Comparison of ENCODE assay signal across 1 cellular context in the genomic region with DNA sequence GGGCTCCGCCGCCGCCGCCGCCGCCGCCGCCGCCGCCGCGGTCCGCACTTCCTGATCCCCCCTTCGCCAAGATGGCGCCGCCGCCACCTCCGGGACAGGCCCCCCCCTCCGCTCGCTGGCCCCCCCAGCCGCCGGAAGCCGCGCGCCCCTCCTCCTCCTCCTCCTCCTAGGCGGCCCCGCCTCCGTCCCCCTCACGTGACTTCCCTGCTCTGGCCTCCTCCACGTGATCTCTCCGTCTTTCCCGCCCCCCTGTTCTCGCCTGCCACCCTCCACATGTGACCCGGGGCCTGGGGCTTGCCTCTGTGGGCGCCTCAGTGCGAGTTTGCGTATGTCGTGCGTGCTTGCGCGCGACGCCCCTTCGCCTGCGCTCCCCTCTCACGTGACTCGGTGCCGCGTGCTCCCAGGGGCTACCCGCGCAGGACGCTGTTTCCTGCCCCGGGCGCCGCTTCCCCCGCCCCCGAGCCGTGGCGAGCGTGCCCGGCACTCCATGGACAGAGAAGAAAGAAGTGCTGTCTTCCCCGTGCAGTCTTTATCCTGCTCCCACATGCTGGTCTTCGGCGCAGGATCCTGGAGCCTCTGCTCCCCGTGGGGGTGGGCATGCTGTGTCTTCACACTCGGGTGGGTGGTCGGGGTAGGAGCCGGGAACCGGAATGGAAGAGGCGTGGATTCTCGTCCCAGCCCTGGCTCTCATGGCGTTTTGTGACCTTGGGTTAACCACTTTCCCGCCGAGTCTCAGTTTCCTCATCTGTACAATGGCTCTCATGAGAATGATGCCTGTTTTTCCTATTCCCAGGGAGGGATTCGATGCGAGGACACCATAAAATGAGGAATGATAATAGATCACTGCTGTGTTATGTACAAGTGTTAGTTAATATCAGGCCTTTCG.
TF ChIP-seq lines count a peak whose summit lies in the region.

A gene (minus strand): TSS at position 53 of the 886 bp plus-strand sequence. CDS start 109 bp downstream, outside the sequence.

TF ChIP-seq in WTC11, 78 proteins besides CTCF, POLR2A, EP300 and RAD21 (continued from another document and continues in another):
- TF ChIP-seq, protein P1, sequence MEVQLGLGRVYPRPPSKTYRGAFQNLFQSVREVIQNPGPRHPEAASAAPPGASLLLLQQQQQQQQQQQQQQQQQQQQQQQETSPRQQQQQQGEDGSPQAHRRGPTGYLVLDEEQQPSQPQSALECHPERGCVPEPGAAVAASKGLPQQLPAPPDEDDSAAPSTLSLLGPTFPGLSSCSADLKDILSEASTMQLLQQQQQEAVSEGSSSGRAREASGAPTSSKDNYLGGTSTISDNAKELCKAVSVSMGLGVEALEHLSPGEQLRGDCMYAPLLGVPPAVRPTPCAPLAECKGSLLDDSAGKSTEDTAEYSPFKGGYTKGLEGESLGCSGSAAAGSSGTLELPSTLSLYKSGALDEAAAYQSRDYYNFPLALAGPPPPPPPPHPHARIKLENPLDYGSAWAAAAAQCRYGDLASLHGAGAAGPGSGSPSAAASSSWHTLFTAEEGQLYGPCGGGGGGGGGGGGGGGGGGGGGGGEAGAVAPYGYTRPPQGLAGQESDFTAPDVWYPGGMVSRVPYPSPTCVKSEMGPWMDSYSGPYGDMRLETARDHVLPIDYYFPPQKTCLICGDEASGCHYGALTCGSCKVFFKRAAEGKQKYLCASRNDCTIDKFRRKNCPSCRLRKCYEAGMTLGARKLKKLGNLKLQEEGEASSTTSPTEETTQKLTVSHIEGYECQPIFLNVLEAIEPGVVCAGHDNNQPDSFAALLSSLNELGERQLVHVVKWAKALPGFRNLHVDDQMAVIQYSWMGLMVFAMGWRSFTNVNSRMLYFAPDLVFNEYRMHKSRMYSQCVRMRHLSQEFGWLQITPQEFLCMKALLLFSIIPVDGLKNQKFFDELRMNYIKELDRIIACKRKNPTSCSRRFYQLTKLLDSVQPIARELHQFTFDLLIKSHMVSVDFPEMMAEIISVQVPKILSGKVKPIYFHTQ (CRISPR knock-in tag; IDR thresholded peaks at IDR 0.05) = no peak
- TF ChIP-seq, protein P2, sequence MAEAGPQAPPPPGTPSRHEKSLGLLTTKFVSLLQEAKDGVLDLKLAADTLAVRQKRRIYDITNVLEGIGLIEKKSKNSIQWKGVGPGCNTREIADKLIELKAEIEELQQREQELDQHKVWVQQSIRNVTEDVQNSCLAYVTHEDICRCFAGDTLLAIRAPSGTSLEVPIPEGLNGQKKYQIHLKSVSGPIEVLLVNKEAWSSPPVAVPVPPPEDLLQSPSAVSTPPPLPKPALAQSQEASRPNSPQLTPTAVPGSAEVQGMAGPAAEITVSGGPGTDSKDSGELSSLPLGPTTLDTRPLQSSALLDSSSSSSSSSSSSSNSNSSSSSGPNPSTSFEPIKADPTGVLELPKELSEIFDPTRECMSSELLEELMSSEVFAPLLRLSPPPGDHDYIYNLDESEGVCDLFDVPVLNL (CRISPR knock-in tag; IDR thresholded peaks at IDR 0.05; ENCODE audit: borderline replicate concordance, low read depth) = peak; percentile 83
- TF ChIP-seq, protein P3, sequence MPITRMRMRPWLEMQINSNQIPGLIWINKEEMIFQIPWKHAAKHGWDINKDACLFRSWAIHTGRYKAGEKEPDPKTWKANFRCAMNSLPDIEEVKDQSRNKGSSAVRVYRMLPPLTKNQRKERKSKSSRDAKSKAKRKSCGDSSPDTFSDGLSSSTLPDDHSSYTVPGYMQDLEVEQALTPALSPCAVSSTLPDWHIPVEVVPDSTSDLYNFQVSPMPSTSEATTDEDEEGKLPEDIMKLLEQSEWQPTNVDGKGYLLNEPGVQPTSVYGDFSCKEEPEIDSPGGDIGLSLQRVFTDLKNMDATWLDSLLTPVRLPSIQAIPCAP (CRISPR knock-in tag; IDR thresholded peaks at IDR 0.05) = peak; percentile 98
- TF ChIP-seq, protein P4, sequence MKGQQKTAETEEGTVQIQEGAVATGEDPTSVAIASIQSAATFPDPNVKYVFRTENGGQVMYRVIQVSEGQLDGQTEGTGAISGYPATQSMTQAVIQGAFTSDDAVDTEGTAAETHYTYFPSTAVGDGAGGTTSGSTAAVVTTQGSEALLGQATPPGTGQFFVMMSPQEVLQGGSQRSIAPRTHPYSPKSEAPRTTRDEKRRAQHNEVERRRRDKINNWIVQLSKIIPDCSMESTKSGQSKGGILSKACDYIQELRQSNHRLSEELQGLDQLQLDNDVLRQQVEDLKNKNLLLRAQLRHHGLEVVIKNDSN (CRISPR knock-in tag; IDR thresholded peaks at IDR 0.05) = peak; percentile 99
- TF ChIP-seq RORB (CRISPR knock-in tag; IDR thresholded peaks at IDR 0.05) = no peak
- peak; percentile 98 for TF ChIP-seq TEAD1 (CRISPR knock-in tag; IDR thresholded peaks at IDR 0.05)
- peak; percentile 92 for TF ChIP-seq FOXJ3 (CRISPR knock-in tag; IDR thresholded peaks at IDR 0.05; ENCODE audit: borderline replicate concordance)
- peak; percentile 95 for TF ChIP-seq ZBTB21 (CRISPR knock-in tag; IDR thresholded peaks at IDR 0.05; ENCODE audit: borderline replicate concordance)
- TF ChIP-seq NR3C1 (CRISPR knock-in tag; conservative IDR thresholded peaks at IDR 0.05; ENCODE audit: low read depth) = peak; percentile 83; the same call in 1 of the 2 replicates
- no peak for TF ChIP-seq MXD4 (CRISPR knock-in tag; IDR thresholded peaks at IDR 0.05; ENCODE audit: borderline replicate concordance)
- peak; percentile 66; the same call in 1 of the 2 replicates for TF ChIP-seq ZNF121 (CRISPR knock-in tag; IDR thresholded peaks at IDR 0.05)
- TF ChIP-seq PRRX2 (CRISPR knock-in tag; IDR thresholded peaks at IDR 0.05) = no peak
- TF ChIP-seq, protein P5, sequence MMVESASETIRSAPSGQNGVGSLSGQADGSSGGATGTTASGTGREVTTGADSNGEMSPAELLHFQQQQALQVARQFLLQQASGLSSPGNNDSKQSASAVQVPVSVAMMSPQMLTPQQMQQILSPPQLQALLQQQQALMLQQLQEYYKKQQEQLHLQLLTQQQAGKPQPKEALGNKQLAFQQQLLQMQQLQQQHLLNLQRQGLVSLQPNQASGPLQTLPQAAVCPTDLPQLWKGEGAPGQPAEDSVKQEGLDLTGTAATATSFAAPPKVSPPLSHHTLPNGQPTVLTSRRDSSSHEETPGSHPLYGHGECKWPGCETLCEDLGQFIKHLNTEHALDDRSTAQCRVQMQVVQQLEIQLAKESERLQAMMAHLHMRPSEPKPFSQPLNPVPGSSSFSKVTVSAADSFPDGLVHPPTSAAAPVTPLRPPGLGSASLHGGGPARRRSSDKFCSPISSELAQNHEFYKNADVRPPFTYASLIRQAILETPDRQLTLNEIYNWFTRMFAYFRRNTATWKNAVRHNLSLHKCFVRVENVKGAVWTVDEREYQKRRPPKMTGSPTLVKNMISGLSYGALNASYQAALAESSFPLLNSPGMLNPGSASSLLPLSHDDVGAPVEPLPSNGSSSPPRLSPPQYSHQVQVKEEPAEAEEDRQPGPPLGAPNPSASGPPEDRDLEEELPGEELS (CRISPR knock-in tag; IDR thresholded peaks at IDR 0.05) = peak; percentile 99
- TF ChIP-seq, protein P6, sequence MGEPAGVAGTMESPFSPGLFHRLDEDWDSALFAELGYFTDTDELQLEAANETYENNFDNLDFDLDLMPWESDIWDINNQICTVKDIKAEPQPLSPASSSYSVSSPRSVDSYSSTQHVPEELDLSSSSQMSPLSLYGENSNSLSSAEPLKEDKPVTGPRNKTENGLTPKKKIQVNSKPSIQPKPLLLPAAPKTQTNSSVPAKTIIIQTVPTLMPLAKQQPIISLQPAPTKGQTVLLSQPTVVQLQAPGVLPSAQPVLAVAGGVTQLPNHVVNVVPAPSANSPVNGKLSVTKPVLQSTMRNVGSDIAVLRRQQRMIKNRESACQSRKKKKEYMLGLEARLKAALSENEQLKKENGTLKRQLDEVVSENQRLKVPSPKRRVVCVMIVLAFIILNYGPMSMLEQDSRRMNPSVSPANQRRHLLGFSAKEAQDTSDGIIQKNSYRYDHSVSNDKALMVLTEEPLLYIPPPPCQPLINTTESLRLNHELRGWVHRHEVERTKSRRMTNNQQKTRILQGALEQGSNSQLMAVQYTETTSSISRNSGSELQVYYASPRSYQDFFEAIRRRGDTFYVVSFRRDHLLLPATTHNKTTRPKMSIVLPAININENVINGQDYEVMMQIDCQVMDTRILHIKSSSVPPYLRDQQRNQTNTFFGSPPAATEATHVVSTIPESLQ (CRISPR knock-in tag; IDR thresholded peaks at IDR 0.05) = 0 out of 2 replicates have a peak, but pooled peaks have one; percentile 36
- TF ChIP-seq NFYB (CRISPR knock-in tag; conservative IDR thresholded peaks at IDR 0.05; ENCODE audit: low read depth) = peak; percentile 43
- TF ChIP-seq KAT7 (CRISPR knock-in tag; IDR thresholded peaks at IDR 0.05; ENCODE audit: borderline replicate concordance) = no peak
- TF ChIP-seq FOXK1 (CRISPR knock-in tag; IDR thresholded peaks at IDR 0.05) = peak; percentile 98
- TF ChIP-seq, protein P7, sequence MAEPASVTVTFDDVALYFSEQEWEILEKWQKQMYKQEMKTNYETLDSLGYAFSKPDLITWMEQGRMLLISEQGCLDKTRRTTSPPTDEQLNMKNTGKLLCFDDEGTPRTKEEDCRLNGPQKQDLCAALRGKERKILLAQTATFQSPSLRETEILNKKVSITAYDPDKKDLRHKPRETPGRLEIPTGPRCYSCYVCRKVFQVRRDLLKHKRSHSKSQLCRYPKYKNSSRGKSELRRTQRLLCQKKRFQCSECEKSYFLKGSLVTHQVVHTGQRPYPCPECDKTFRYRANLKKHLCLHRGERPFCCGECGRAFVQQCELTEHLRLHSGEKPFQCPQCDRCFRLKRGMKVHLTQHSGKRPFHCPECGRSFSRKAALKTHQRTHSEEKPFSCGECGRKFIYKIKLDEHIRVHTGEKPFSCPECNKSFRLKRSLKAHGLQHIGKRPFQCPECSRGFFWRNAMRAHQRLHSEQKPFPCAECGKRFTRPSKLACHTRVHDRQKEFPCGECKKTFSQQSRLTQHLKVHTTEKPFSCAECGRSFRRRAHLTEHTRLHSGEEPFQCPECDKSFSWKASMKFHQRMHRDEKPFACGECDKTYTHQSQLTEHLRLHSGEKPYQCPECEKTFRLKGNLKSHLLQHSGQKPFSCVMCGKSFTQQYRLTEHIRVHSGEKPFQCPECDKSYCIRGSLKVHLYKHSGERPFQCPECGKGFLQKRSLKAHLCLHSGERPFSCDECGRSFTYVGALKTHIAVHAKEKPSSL (CRISPR knock-in tag; conservative IDR thresholded peaks at IDR 0.05) = no peak
- TF ChIP-seq NFATC4 (CRISPR knock-in tag; IDR thresholded peaks at IDR 0.05) = no peak
- peak; percentile 93; the same call in 1 of the 2 replicates for TF ChIP-seq NR1H2 (CRISPR knock-in tag; IDR thresholded peaks at IDR 0.05)
- TF ChIP-seq, protein P8, sequence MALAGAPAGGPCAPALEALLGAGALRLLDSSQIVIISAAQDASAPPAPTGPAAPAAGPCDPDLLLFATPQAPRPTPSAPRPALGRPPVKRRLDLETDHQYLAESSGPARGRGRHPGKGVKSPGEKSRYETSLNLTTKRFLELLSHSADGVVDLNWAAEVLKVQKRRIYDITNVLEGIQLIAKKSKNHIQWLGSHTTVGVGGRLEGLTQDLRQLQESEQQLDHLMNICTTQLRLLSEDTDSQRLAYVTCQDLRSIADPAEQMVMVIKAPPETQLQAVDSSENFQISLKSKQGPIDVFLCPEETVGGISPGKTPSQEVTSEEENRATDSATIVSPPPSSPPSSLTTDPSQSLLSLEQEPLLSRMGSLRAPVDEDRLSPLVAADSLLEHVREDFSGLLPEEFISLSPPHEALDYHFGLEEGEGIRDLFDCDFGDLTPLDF (CRISPR knock-in tag; IDR thresholded peaks at IDR 0.05) = peak; percentile 97
- TF ChIP-seq TP53 (CRISPR knock-in tag; IDR thresholded peaks at IDR 0.05) = peak; percentile 98
- TF ChIP-seq, protein P9, sequence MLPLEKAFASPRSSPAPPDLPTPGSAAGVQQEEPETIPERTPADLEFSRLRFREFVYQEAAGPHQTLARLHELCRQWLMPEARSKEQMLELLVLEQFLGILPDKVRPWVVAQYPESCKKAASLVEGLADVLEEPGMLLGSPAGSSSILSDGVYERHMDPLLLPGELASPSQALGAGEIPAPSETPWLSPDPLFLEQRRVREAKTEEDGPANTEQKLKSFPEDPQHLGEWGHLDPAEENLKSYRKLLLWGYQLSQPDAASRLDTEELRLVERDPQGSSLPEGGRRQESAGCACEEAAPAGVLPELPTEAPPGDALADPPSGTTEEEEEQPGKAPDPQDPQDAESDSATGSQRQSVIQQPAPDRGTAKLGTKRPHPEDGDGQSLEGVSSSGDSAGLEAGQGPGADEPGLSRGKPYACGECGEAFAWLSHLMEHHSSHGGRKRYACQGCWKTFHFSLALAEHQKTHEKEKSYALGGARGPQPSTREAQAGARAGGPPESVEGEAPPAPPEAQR (CRISPR knock-in tag; IDR thresholded peaks at IDR 0.05) = no peak; the same call in 1 of the 2 replicates
- TF ChIP-seq, protein P10, sequence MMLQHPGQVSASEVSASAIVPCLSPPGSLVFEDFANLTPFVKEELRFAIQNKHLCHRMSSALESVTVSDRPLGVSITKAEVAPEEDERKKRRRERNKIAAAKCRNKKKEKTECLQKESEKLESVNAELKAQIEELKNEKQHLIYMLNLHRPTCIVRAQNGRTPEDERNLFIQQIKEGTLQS (CRISPR knock-in tag; conservative IDR thresholded peaks at IDR 0.05) = peak; percentile 78; the same call in 1 of the 2 replicates
- TF ChIP-seq, protein P11, sequence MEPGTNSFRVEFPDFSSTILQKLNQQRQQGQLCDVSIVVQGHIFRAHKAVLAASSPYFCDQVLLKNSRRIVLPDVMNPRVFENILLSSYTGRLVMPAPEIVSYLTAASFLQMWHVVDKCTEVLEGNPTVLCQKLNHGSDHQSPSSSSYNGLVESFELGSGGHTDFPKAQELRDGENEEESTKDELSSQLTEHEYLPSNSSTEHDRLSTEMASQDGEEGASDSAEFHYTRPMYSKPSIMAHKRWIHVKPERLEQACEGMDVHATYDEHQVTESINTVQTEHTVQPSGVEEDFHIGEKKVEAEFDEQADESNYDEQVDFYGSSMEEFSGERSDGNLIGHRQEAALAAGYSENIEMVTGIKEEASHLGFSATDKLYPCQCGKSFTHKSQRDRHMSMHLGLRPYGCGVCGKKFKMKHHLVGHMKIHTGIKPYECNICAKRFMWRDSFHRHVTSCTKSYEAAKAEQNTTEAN (CRISPR knock-in tag; IDR thresholded peaks at IDR 0.05) = peak; percentile 98
- TF ChIP-seq, protein P12, sequence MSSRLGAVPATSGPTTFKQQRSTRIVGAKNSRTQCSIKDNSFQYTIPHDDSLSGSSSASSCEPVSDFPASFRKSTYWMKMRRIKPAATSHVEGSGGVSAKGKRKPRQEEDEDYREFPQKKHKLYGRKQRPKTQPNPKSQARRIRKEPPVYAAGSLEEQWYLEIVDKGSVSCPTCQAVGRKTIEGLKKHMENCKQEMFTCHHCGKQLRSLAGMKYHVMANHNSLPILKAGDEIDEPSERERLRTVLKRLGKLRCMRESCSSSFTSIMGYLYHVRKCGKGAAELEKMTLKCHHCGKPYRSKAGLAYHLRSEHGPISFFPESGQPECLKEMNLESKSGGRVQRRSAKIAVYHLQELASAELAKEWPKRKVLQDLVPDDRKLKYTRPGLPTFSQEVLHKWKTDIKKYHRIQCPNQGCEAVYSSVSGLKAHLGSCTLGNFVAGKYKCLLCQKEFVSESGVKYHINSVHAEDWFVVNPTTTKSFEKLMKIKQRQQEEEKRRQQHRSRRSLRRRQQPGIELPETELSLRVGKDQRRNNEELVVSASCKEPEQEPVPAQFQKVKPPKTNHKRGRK (CRISPR knock-in tag; IDR thresholded peaks at IDR 0.05; ENCODE audit: borderline replicate concordance) = 0 out of 2 replicates have a peak, but pooled peaks have one; percentile 74
- TF ChIP-seq CREM (CRISPR knock-in tag; IDR thresholded peaks at IDR 0.05) = peak; percentile 94
- TF ChIP-seq ZNF416 (CRISPR knock-in tag; IDR thresholded peaks at IDR 0.05) = no peak
- TF ChIP-seq FOXP1 (CRISPR knock-in tag; IDR thresholded peaks at IDR 0.05; ENCODE audit: borderline replicate concordance) = peak; percentile 99
